In the genomic region with DNA sequence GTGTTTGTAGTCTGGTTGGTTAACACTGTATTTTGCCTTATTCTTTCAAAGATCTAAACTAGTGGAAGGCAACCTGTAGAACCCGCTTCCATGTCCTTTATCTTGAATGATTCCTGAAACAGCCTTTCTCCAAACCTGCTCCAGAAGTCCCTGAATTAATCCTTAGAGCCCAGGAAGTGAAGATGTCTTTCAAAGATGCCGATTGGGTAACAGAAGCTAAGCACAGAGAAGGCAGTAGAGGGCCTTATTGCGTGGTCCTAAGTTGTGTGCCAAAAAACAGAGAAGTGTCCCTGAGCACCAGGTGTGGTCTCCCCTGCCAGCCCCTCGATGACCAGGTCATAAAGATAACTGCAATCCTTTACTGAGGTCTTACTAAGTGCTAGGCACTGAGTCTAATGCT, we compare ENCODE assay signal across 8 cellular contexts. TPM values are rescaled to one million over a fixed set of nuclear protein-coding genes. Genes with fewer than 3 reads are reported as not detected.
DNase-seq lines count a peak whose midpoint lies in the region; ATAC-seq, FAIRE-seq and TF ChIP-seq lines count a peak whose summit lies in the region.

No MANE protein-coding gene starts in this region.

- H3K4me3 ChIP-seq in AG04449 (ENCODE audit: low read depth, low read length) (peak overlapping the region; percentile 73), K562 (peak overlapping the region; percentile 57), tibial nerve (peak overlapping the region; percentile 72 to 91 (median 80))

- no peaks in the 10 kb centered on the region for H3K79me2 ChIP-seq in K562 (ENCODE audit: control insufficient read depth, insufficient read depth, low read length)

- intact Hi-C loops in K562 (cut with micrococcal nuclease): loop anchor here (2.0 kb wide), 1 partner anchor 24 kb away; the partner anchor contains the start of gene ZNF165

- no peaks in the 10 kb centered on the region for H3K27me3 ChIP-seq in K562 (ENCODE audit: control insufficient read depth in 2 of 2, insufficient read depth in 2 of 2, low read length in 2 of 2)
- no peaks in the 10 kb centered on the region for H3K27me3 ChIP-seq in layer of hippocampus (ENCODE audit: control insufficient read depth, insufficient read depth, low read length)
- H3K27me3 ChIP-seq in tibial nerve: peaks cover 0 to 5% of the 10 kb centered on the region in 2 donors

- no peaks in the 10 kb centered on the region for H3K9me1 ChIP-seq in K562 (ENCODE audit: control insufficient read depth, insufficient read depth, low read length)

- POLR2A ChIA-PET in AG04449 (lab: Yijun Ruan, JAX): interaction anchor here (0.6 to 1.4 kb wide), 6 partner anchors 11 to 233 kb away, joined by 3 to 7 read pairs (median 4); partner anchors contain the start of gene ZKSCAN8
- POLR2A ChIA-PET in K562 (lab: Yijun Ruan, JAX): interaction anchor here (0.6 to 2.0 kb wide), 9 partner anchors 9 to 853 kb away, joined by 3 to 13 read pairs (median 5); a partner anchor contains a TSS

- H3K36me3 ChIP-seq in K562 (ENCODE audit: control insufficient read depth, insufficient read depth, low read length) (no peaks in the 10 kb centered on the region), tibial nerve (no peaks in the 10 kb centered on the region)

- WGBS in K562 (ENCODE audit: insufficient coverage, low coverage, missing lambda C conversion rate): 29% methylated on average over 4 of the region's 4 CpGs
- 27 to 29% methylated on average over 4 of the region's 4 CpGs for WGBS in tibial nerve, 2 donors

- H3K4me1 ChIP-seq in K562 (replicated peaks in 1 of 2; ENCODE audit: control insufficient read depth in 2 of 2, insufficient read depth in 2 of 2, low read length in 2 of 2): peaks cover 4 to 7% of the 10 kb centered on the region in 2 experiments; a peak in 3 of 5 replicates
- peaks cover 0 to 10% (median 0%) of the 10 kb centered on the region in 4 donors for H3K4me1 ChIP-seq in tibial nerve

- FAIRE-seq in K562 (lab: Jason Lieb, UNC): no peak

- TF ChIP-seq RAD21 in K562 (CRISPR knock-in tag; conservative IDR thresholded peaks at IDR 0.05 in 1 of 2, IDR thresholded peaks at IDR 0.05 in 1 of 2): 0 out of 4 replicates have a peak, but pooled peaks of 1 of the 2 experiments have one; percentile 19

- H2AFZ ChIP-seq in K562 (ENCODE audit: low read depth, low read length): peak overlapping the region; percentile 98

- TF ChIP-seq EP300 in K562 (IDR thresholded peaks at IDR 0.05; ENCODE audit: low read length) (no peak), tibial nerve (IDR thresholded peaks at IDR 0.05) (no peak)

- H3K9me3 ChIP-seq in K562 (replicated peaks; ENCODE audit: control insufficient read depth, insufficient read depth, low read depth, low read length) (no peaks in the 10 kb centered on the region), tibial nerve (no peaks in the 10 kb centered on the region)

- BruUV-seq in K562 (replicated peaks; lab: Mats Ljungman, UMichigan): TSS peak; percentile 95

- in situ Hi-C loops in K562 (cut with MboI): no loop called here

- ATAC-seq in GM18867 (IDR thresholded peaks at IDR 0.05; ENCODE audit: unreplicated experiment): peak; percentile 25
- peak; percentile 48 for ATAC-seq in K562
- ATAC-seq in GM18873 (IDR thresholded peaks at IDR 0.05; ENCODE audit: low FRiP score, unreplicated experiment): no peak

- CTCF ChIA-PET in AG04449 (lab: Yijun Ruan, JAX): interaction anchor here (1.1 to 3.1 kb wide), 8 partner anchors 8 to 250 kb away, joined by 4 to 24 read pairs (median 7); partner anchors contain the start of gene ZKSCAN8
- CTCF ChIA-PET in K562 (lab: Yijun Ruan, JAX; ENCODE audit: low intra/inter-chr PET ratio): no interaction called here

- H3K4me2 ChIP-seq in K562 (ENCODE audit: insufficient read depth, low read length): peak overlapping the region; percentile 90

- H3K27ac ChIP-seq in K562 (ENCODE audit: extremely low read depth, low read depth, low read length) (peak overlapping the region; percentile 70), layer of hippocampus (ENCODE audit: low read depth, low read length) (peak overlapping the region; percentile 78), tibial nerve (peak overlapping the region in 2 of 4 donors; percentile 90 to 93)

- DNase-seq in AG04449 (ENCODE audit: low read depth, low spot score): no peak
- DNase-seq in NCI-H524 treated with DMSO at 0.1 percent for 48 hours (lab: John Stamatoyannopoulos, UW): peak; percentile 1
- DNase-seq in K562 (ENCODE audit: extremely low read depth in 1 of 4, low spot score in 3 of 4): peak; percentile 23 to 52 (median 34)
- DNase-seq in tibial nerve (ENCODE audit: low spot score in 2 of 2): no peak
- DNase-seq in amygdala (lab: John Stamatoyannopoulos, UW): no peak

- TF ChIP-seq POLR2A in K562 (conservative IDR thresholded peaks at IDR 0.05): no peak
- no peak for TF ChIP-seq POLR2A in tibial nerve (IDR thresholded peaks at IDR 0.05)

- H4K20me1 ChIP-seq in K562 (replicated peaks; ENCODE audit: control insufficient read depth, insufficient read depth, low read length): no peaks in the 10 kb centered on the region

- no peak for TF ChIP-seq CTCF in AG04449 (IDR thresholded peaks at IDR 0.05; ENCODE audit: insufficient read depth, low read length, missing control alignments)
- TF ChIP-seq CTCF in K562 (IDR thresholded peaks at IDR 0.05 in 2 of 3, conservative IDR thresholded peaks at IDR 0.05 in 1 of 3; ENCODE audit: insufficient read depth in 2 of 3, low read depth in 1 of 3, low read length in 3 of 3): 0 out of 6 replicates have a peak, but pooled peaks of 1 of the 3 experiments have one; percentile 10
- TF ChIP-seq CTCF in tibial nerve (IDR thresholded peaks at IDR 0.05): no peak

- H3K9ac ChIP-seq in K562 (ENCODE audit: insufficient read depth in 1 of 2, low read depth in 2 of 2, low read length in 2 of 2): peak overlapping the region; percentile 81 to 90; a peak in 3 of 4 replicates

RNA-seq across cellular contexts. Expression of gene ZSCAN16, which starts 19.1 kb away (rescaled TPM):
- not detected in 2 replicates for total RNA-seq in K562 (2011; cell fraction: chromatin; rRNA removed; ENCODE audit: low replicate concordance)
- total RNA-seq in K562 (2011; cell fraction: nucleolus; rRNA removed): not detected in 2 replicates
- not detected in 2 replicates for total RNA-seq in K562 (2011; cell fraction: nucleoplasm; rRNA removed)
- not detected in 2 replicates for total RNA-seq in K562 (2014; rRNA removed)
- total RNA-seq in K562 (2014; rRNA removed; fragmentation: Illumina TruSeq; extraction: Trizol): not detected in 2 replicates
- total RNA-seq in K562 (2015; rRNA removed; fragmentation: Illumina TruSeq; extraction: Trizol): not detected in 2 replicates
- not detected in 2 replicates for total RNA-seq in K562 (2021)
- 0.20 TPM in 1 of 2 replicates, not detected in the other for polyA plus RNA-seq in K562 (2011; rRNA removed)
- polyA plus RNA-seq in K562 (2011; cell fraction: cytosol; rRNA removed): 0.04 TPM in 1 of 2 replicates, not detected in the other
- 0.22 TPM in 1 of 2 replicates, not detected in the other for polyA plus RNA-seq in K562 (2011; cell fraction: nucleus; rRNA removed)
- 0.09 TPM in 1 of 2 replicates, not detected in the other for polyA plus RNA-seq in K562 (2012)
- not detected in 2 replicates for polyA plus RNA-seq in K562 (2014; fragmentation: Illumina TruSeq; extraction: Trizol)
- under 1 TPM in 1 of 2 experiments, not detected in 1; 0.08 TPM for polyA plus RNA-seq in K562 (2014; fragmentation: Nextera tagmentation; extraction: Ambion mirVana)
- polyA plus RNA-seq in K562 (2014; rRNA removed): not detected in 2 replicates
- polyA minus RNA-seq in K562 (2011; rRNA and poly(A)+ RNA removed): 0.33 TPM in 1 of 2 replicates, not detected in the other
- polyA minus RNA-seq in K562 (2011; cell fraction: cytosol; rRNA and poly(A)+ RNA removed): not detected in 2 replicates
- polyA minus RNA-seq in K562 (2011; cell fraction: nucleus; rRNA and poly(A)+ RNA removed): 0.44 TPM in 1 of 2 replicates, not detected in the other
- 1 to 10 TPM in 3 of 4 donors, under 1 TPM in 1; 0.78 to 9.9 (median 3.6) TPM for total RNA-seq in tibial nerve

RNA-seq across cellular contexts. Expression of gene ZNF165, which starts 24.9 kb away (rescaled TPM):
- 1.3 and 1.5 TPM in 2 replicates for total RNA-seq in K562 (2011; cell fraction: chromatin; rRNA removed; ENCODE audit: low replicate concordance)
- total RNA-seq in K562 (2011; cell fraction: nucleolus; rRNA removed): 1.2 and 1.5 TPM in 2 replicates
- total RNA-seq in K562 (2011; cell fraction: nucleoplasm; rRNA removed): 1.8 and 2.4 TPM in 2 replicates
- total RNA-seq in K562 (2014; rRNA removed) (1.2 and 1.5 TPM in 2 replicates), K562 (2014; rRNA removed; fragmentation: Illumina TruSeq; extraction: Trizol) (1.7 and 2.1 TPM in 2 replicates), K562 (2015; rRNA removed; fragmentation: Illumina TruSeq; extraction: Trizol) (2.1 and 2.3 TPM in 2 replicates), K562 (2021) (1.1 and 1.2 TPM in 2 replicates), tibial nerve (1 to 10 TPM in 1 of 4 donors, under 1 TPM in 3; 0.30 to 2.2 (median 0.43) TPM)
- polyA plus RNA-seq in K562 (2011; rRNA removed) (1.0 and 1.2 TPM in 2 replicates), K562 (2014; fragmentation: Illumina TruSeq; extraction: Trizol) (1.0 and 1.3 TPM in 2 replicates), K562 (2014; fragmentation: Nextera tagmentation; extraction: Ambion mirVana) (1 to 10 TPM; 2.5 to 3.6 TPM), K562 (2014; rRNA removed) (0.82 and 1.2 TPM in 2 replicates)
- polyA plus RNA-seq in K562 (2011; cell fraction: cytosol; rRNA removed): 0.36 and 0.41 TPM in 2 replicates
- 1.1 and 1.9 TPM in 2 replicates for polyA plus RNA-seq in K562 (2011; cell fraction: nucleus; rRNA removed)
- polyA plus RNA-seq in K562 (2012): 0.99 and 1.8 TPM in 2 replicates
- 1.3 and 2.2 TPM in 2 replicates for polyA minus RNA-seq in K562 (2011; rRNA and poly(A)+ RNA removed)
- not detected in 2 replicates for polyA minus RNA-seq in K562 (2011; cell fraction: cytosol; rRNA and poly(A)+ RNA removed)
- polyA minus RNA-seq in K562 (2011; cell fraction: nucleus; rRNA and poly(A)+ RNA removed): 1.2 and 3.4 TPM in 2 replicates

RNA-seq across cellular contexts. Expression of gene ZKSCAN8, which starts 36.4 kb away (rescaled TPM):
- total RNA-seq in K562 (2011; cell fraction: chromatin; rRNA removed; ENCODE audit: low replicate concordance): 36.9 and 61.9 TPM in 2 replicates
- total RNA-seq in K562 (2011; cell fraction: nucleolus; rRNA removed): 15.2 and 22.2 TPM in 2 replicates
- 40.5 and 82.1 TPM in 2 replicates for total RNA-seq in K562 (2011; cell fraction: nucleoplasm; rRNA removed)
- total RNA-seq in K562 (2014; rRNA removed): 12.4 and 15.4 TPM in 2 replicates
- 21.7 and 25.3 TPM in 2 replicates for total RNA-seq in K562 (2014; rRNA removed; fragmentation: Illumina TruSeq; extraction: Trizol)
- total RNA-seq in K562 (2015; rRNA removed; fragmentation: Illumina TruSeq; extraction: Trizol): 21.4 and 21.7 TPM in 2 replicates
- total RNA-seq in K562 (2021): 26.7 and 29.9 TPM in 2 replicates
- polyA plus RNA-seq in K562 (2011; rRNA removed): 22.1 and 40.4 TPM in 2 replicates
- polyA plus RNA-seq in K562 (2011; cell fraction: cytosol; rRNA removed): 7.6 and 24.2 TPM in 2 replicates
- polyA plus RNA-seq in K562 (2011; cell fraction: nucleus; rRNA removed): 103 and 115 TPM in 2 replicates
- polyA plus RNA-seq in K562 (2012): 15.2 and 22.1 TPM in 2 replicates
- 35.5 and 37.7 TPM in 2 replicates for polyA plus RNA-seq in K562 (2014; fragmentation: Illumina TruSeq; extraction: Trizol)
- 1 to 10 TPM; 3.3 to 7.1 TPM for polyA plus RNA-seq in K562 (2014; fragmentation: Nextera tagmentation; extraction: Ambion mirVana)
- 21.8 and 24.4 TPM in 2 replicates for polyA plus RNA-seq in K562 (2014; rRNA removed)
- 37.0 and 56.3 TPM in 2 replicates for polyA minus RNA-seq in K562 (2011; rRNA and poly(A)+ RNA removed)
- 24.8 and 28.7 TPM in 2 replicates for polyA minus RNA-seq in K562 (2011; cell fraction: cytosol; rRNA and poly(A)+ RNA removed)
- 22.8 and 48.3 TPM in 2 replicates for polyA minus RNA-seq in K562 (2011; cell fraction: nucleus; rRNA and poly(A)+ RNA removed)
- 10 to 100 TPM; 19.8 to 38.4 (median 24.8) TPM for total RNA-seq in tibial nerve

Comparison
In these comparisons a context has a peak if more than half of its experiments do, and no peak if none do; other contexts are left out.
1. DNase-seq: peak in NCI-H524 treated with DMSO at 0.1 percent for 48 hours (single experiment) and K562 (4 of 4); none in AG04449 (single experiment), tibial nerve (0 of 2) and amygdala (0 of 56).
2. Peak in every context shown above with its lines, with median percentiles within 50 percentile points of each other: H3K4me3 ChIP-seq.